22 cellular contexts compared by ENCODE assay signal in the genomic region with DNA sequence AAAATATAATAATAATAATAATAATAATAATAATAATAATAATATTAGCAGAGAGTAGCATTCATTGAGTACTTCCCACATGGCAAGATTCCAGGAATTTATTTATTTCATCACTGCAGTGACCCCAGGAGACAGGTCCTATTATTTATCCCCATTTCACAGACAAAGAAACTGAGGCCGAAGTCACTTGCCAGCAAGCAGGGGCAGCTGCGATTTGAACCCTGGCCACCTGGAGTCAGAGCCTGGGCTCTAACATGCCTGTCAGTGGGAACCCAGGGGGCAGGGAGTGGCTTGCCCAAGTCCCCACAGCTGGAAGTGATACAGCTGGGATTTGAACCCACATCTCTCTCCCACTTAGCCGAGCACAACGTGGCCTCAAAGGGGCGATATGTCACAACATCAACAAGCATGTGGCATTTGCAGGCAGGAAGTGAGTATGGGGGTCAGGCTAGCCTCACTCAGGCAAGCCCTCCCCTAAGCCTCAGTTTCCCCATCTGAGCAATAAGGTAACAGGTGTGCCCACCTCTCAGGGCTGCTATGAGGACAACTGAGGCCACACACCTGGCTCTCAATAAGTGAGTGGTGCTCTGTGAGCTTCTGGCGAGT. TPM values are rescaled to one million over a fixed set of nuclear protein-coding genes. Genes with fewer than 3 reads are reported as not detected.
DNase-seq lines count a peak whose midpoint lies in the region; ATAC-seq, FAIRE-seq and TF ChIP-seq lines count a peak whose summit lies in the region.
"Had no signal": no experiment of that assay in that cellular context is flagged by ENCODE, and none has a peak within 500 bp of the region (broad histone marks: within the 10 kb centered on the region; RNA-seq: fewer than 3 reads in every experiment).

No MANE protein-coding gene starts in this region.

- no peaks in the 10 kb centered on the region for H3K79me2 ChIP-seq in HepG2 (ENCODE audit: insufficient read depth, low read length)

- H3K27me3 ChIP-seq in HepG2 (ENCODE audit: control insufficient read depth in 1 of 2, insufficient read depth in 2 of 2, low read length in 2 of 2) (no peaks in the 10 kb centered on the region), right lobe of liver (no peaks in the 10 kb centered on the region)

- TF ChIP-seq POLR2A in HepG2 (IDR thresholded peaks at IDR 0.05; ENCODE audit: insufficient read depth in 1 of 2, low read depth in 2 of 2, low read length in 2 of 2) (no peak), right lobe of liver (IDR thresholded peaks at IDR 0.05) (no peak)

- no peak for FAIRE-seq in HepG2 (lab: Jason Lieb, UNC)
- FAIRE-seq: RCC 7860 had no signal

- BruUV-seq in HepG2 (replicated peaks; lab: Mats Ljungman, UMichigan): no TSS peak

- H3K4me3 ChIP-seq in HepG2 (replicated peaks in 1 of 3; ENCODE audit: insufficient read depth in 1 of 3, low read depth in 2 of 3, low read length in 3 of 3): no peak overlapping the region
- H3K4me3 ChIP-seq in right lobe of liver: no peak overlapping the region
- H3K4me3 ChIP-seq in choroid plexus epithelial cell (ENCODE audit: low read depth, low read length): no peak overlapping the region
- H3K4me3 ChIP-seq: GM23248, HAP-1 had no signal

- WGBS in HepG2 (ENCODE audit: low lambda C conversion rate): 95% methylated on average over 3 of the region's 6 CpGs
- 63% methylated on average over 1 of the region's 6 CpGs for WGBS in right lobe of liver (ENCODE audit: insufficient coverage, low coverage, low lambda C conversion rate, missing lambda C conversion rate)

- no peak overlapping the region for H3K27ac ChIP-seq in HepG2 (ENCODE audit: extremely low read length, insufficient read depth, low read length)
- no peak overlapping the region for H3K27ac ChIP-seq in right lobe of liver
- H3K27ac ChIP-seq: 22Rv1, GM23248, HL-60, KMS-11 had no signal

- peaks cover 47% of the 10 kb centered on the region for H3K36me3 Mint-ChIP-seq in activated CD4-positive, alpha-beta T cell treated with anti-CD3 and anti-CD28 coated beads, Interleukin-2, amount 10 ng/mL, durations not matched to agents 24 days and 14 days (ENCODE audit: low read depth)
- peaks cover 49 to 53% of the 10 kb centered on the region in 2 donors for H3K36me3 Mint-ChIP-seq in stimulated activated naive B cell treated with anti-CD40 and anti-IgM and Interleukin-4, amounts not matched to agents 10 μg/mL and 1 μg/mL and 100 μg/mL, for 72 hours

- no peak overlapping the region for H3K4me3 Mint-ChIP-seq in activated CD4-positive, alpha-beta T cell treated with anti-CD3 and anti-CD28 coated beads, Interleukin-2, amount 10 ng/mL, durations not matched to agents 24 days and 14 days
- peak overlapping the region in 1 of 2 donors; percentile 14 for H3K4me3 Mint-ChIP-seq in stimulated activated naive B cell treated with anti-CD40 and anti-IgM and Interleukin-4, amounts not matched to agents 10 μg/mL and 1 μg/mL and 100 μg/mL, for 72 hours
- H3K4me3 Mint-ChIP-seq: CD8-positive, alpha-beta T cell had no signal

- DNase-seq in activated CD4-positive, alpha-beta T cell treated with anti-CD3 and anti-CD28 coated beads, Interleukin-2, amount 10 ng/mL, durations not matched to agents 24 days and 14 days: peak; percentile 56
- DNase-seq in activated CD4-positive, alpha-beta T cell treated with anti-CD3 and anti-CD28 coated beads, Interleukin-2, amount 50 U/mL, for 48 hours: no peak
- no peak for DNase-seq in HepG2 (ENCODE audit: low spot score)
- DNase-seq in right lobe of liver: no peak
- DNase-seq in choroid plexus epithelial cell (ENCODE audit: low read depth): peak; percentile 15
- DNase-seq in stimulated activated naive B cell treated with anti-CD40 and anti-IgM and Interleukin-4, amounts not matched to agents 10 μg/mL and 1 μg/mL and 100 μg/mL, for 72 hours: no peak
- DNase-seq in NCI-H187 treated with DMSO at 0.1 percent for 48 hours (lab: John Stamatoyannopoulos, UW): no peak
- DNase-seq: C1 segment of cervical spinal cord; CD8-positive, alpha-beta T cell; GM23248; NCI-H1105 treated with DMSO at 0.1 percent for 48 hours; NCI-H1694; NCI-H446; NCI-H526; OCI-M1 had no signal

- TF ChIP-seq CTCF in HepG2 (CRISPR knock-in tag; IDR thresholded peaks at IDR 0.05): no peak
- TF ChIP-seq CTCF in right lobe of liver (IDR thresholded peaks at IDR 0.05): no peak
- no peak for TF ChIP-seq CTCF in choroid plexus epithelial cell (conservative IDR thresholded peaks at IDR 0.05; ENCODE audit: low read depth, low read length)

- CTCF ChIA-PET in HepG2 (lab: Yijun Ruan, JAX; ENCODE audit: low intra/inter-chr PET ratio, low total read pairs): no interaction called here

- H3K9me3 ChIP-seq in HepG2 (ENCODE audit: low read length): no peaks in the 10 kb centered on the region
- no peaks in the 10 kb centered on the region for H3K9me3 ChIP-seq in right lobe of liver
- H3K9me3 ChIP-seq: HAP-1 had no signal

- no peaks in the 10 kb centered on the region for H4K20me1 ChIP-seq in HepG2 (ENCODE audit: insufficient read depth, low read length)

- no peak overlapping the region for H3K9ac ChIP-seq in HepG2 (ENCODE audit: insufficient read depth, low read depth, low read length)
- H3K9ac ChIP-seq: GM23248, KMS-11 had no signal

- H2AFZ ChIP-seq in HepG2 (ENCODE audit: low read length): no peak overlapping the region
- H2AFZ ChIP-seq: GM23248 had no signal

- H3K27me3 Mint-ChIP-seq in activated CD4-positive, alpha-beta T cell treated with anti-CD3 and anti-CD28 coated beads, Interleukin-2, amount 10 ng/mL, durations not matched to agents 24 days and 14 days: no peaks in the 10 kb centered on the region
- H3K27me3 Mint-ChIP-seq in stimulated activated naive B cell treated with anti-CD40 and anti-IgM and Interleukin-4, amounts not matched to agents 10 μg/mL and 1 μg/mL and 100 μg/mL, for 72 hours: no peaks in the 10 kb centered on the region

- ATAC-seq in HepG2 (no peak), right lobe of liver (no peak), GM19452 (IDR thresholded peaks at IDR 0.05; ENCODE audit: unreplicated experiment) (no peak)
- no peak for ATAC-seq in stimulated activated naive B cell treated with anti-CD40 and anti-IgM and Interleukin-4, amounts not matched to agents 10 μg/mL and 1 μg/mL and 100 μg/mL, for 72 hours (replicated peaks)
- ATAC-seq: CD8-positive, alpha-beta T cell; Right ventricle myocardium inferior had no signal

- TF ChIP-seq RAD21 in HepG2 (CRISPR knock-in tag; IDR thresholded peaks at IDR 0.05): no peak

- H3K4me1 Mint-ChIP-seq in activated CD4-positive, alpha-beta T cell treated with anti-CD3 and anti-CD28 coated beads, Interleukin-2, amount 10 ng/mL, durations not matched to agents 24 days and 14 days: peaks cover 15% of the 10 kb centered on the region
- peaks cover 22 to 42% of the 10 kb centered on the region in 2 donors for H3K4me1 Mint-ChIP-seq in stimulated activated naive B cell treated with anti-CD40 and anti-IgM and Interleukin-4, amounts not matched to agents 10 μg/mL and 1 μg/mL and 100 μg/mL, for 72 hours

- H3K36me3 ChIP-seq in HepG2 (replicated peaks in 1 of 2; ENCODE audit: control insufficient read depth in 1 of 2, insufficient read depth in 2 of 2, low read length in 2 of 2) (peaks cover 2 to 4% of the 10 kb centered on the region in 2 experiments; a peak in 2 of 5 replicates), right lobe of liver (peaks cover 5 to 24% (median 10%) of the 10 kb centered on the region in 4 donors)
- H3K36me3 ChIP-seq: HAP-1 had no signal

- no peaks in the 10 kb centered on the region for H3K9me3 Mint-ChIP-seq in activated CD4-positive, alpha-beta T cell treated with anti-CD3 and anti-CD28 coated beads, Interleukin-2, amount 10 ng/mL, durations not matched to agents 24 days and 14 days
- H3K9me3 Mint-ChIP-seq in stimulated activated naive B cell treated with anti-CD40 and anti-IgM and Interleukin-4, amounts not matched to agents 10 μg/mL and 1 μg/mL and 100 μg/mL, for 72 hours: peaks cover 0 to 1% of the 10 kb centered on the region in 2 donors
- H3K9me3 Mint-ChIP-seq: CD8-positive, alpha-beta T cell had no signal

- H3K4me1 ChIP-seq in HepG2 (ENCODE audit: insufficient read depth, low read length) (peaks cover 45% of the 10 kb centered on the region), right lobe of liver (peaks cover 0 to 37% (median 9%) of the 10 kb centered on the region in 4 donors)
- H3K4me1 ChIP-seq: HAP-1 had no signal

- TF ChIP-seq EP300 in HepG2 (IDR thresholded peaks at IDR 0.05; ENCODE audit: low read depth in 2 of 2, low read length in 2 of 2) (no peak), HepG2 (CRISPR knock-in tag; IDR thresholded peaks at IDR 0.05; ENCODE audit: borderline replicate concordance) (no peak)

- no peak overlapping the region for H3K27ac Mint-ChIP-seq in activated CD4-positive, alpha-beta T cell treated with anti-CD3 and anti-CD28 coated beads, Interleukin-2, amount 10 ng/mL, durations not matched to agents 24 days and 14 days
- peak overlapping the region; percentile 31 for H3K27ac Mint-ChIP-seq in stimulated activated naive B cell treated with anti-CD40 and anti-IgM and Interleukin-4, amounts not matched to agents 10 μg/mL and 1 μg/mL and 100 μg/mL, for 72 hours
- H3K27ac Mint-ChIP-seq: CD8-positive, alpha-beta T cell had no signal

- intact Hi-C loops in activated CD4-positive, alpha-beta T cell treated with anti-CD3 and anti-CD28 coated beads, Interleukin-2, amount 10 ng/mL, durations not matched to agents 24 days and 14 days (cut with micrococcal nuclease): loop anchor here (10.0 kb wide), 1 partner anchor 1254 kb away; the partner anchor contains the start of genes MBD3L1 and ZNF558
- intact Hi-C loops in HepG2 (cut with micrococcal nuclease; ENCODE audit: unreplicated experiment): no loop called here
- intact Hi-C loops in right lobe of liver (cut with DNase I): no loop called here

- POLR2A ChIA-PET in HepG2 (lab: Yijun Ruan, JAX): interaction anchor here (1.3 kb wide), 1 partner anchor 10 kb away, joined by 4 read pairs; no protein-coding TSS in a partner anchor

- no peak overlapping the region for H3K4me2 ChIP-seq in HepG2 (ENCODE audit: low read depth, low read length)
- H3K4me2 ChIP-seq: KMS-11 had no signal

- in situ Hi-C loops in HepG2 (cut with HindIII; ENCODE audit: extremely low pct_ligation_motif_present, low pct_unique_long_range_greater_than_20kb): no loop called here

RNA-seq across cellular contexts. Expression of gene SHFL, which starts 2.9 kb away (rescaled TPM):
- total RNA-seq in activated CD4-positive, alpha-beta T cell treated with anti-CD3 and anti-CD28 coated beads, Interleukin-2, amount 10 ng/mL, durations not matched to agents 24 days and 14 days: 56.0 and 60.5 TPM in 2 replicates
- total RNA-seq in HepG2 (2016; rRNA removed; fragmentation: Illumina TruSeq; extraction: Trizol): 8.9 and 12.3 TPM in 2 replicates
- total RNA-seq in HepG2 (2016; cell fraction: cytosol; rRNA removed; fragmentation: Illumina TruSeq; extraction: Trizol; ENCODE audit: low read depth): 7.9 and 8.8 TPM in 2 replicates
- 9.0 and 12.8 TPM in 2 replicates for total RNA-seq in HepG2 (2016; cell fraction: insoluble cytoplasmic fraction; rRNA removed; fragmentation: Illumina TruSeq; extraction: Trizol)
- 14.0 and 14.3 TPM in 2 replicates for total RNA-seq in HepG2 (2016; cell fraction: membrane; rRNA removed; fragmentation: Illumina TruSeq; extraction: Trizol)
- 8.6 and 11.4 TPM in 2 replicates for total RNA-seq in HepG2 (2016; cell fraction: nucleus; rRNA removed; fragmentation: Illumina TruSeq; extraction: Trizol)
- polyA plus RNA-seq in HepG2 (2011; rRNA removed): 36.4 and 47.5 TPM in 2 replicates
- polyA plus RNA-seq in HepG2 (2011; cell fraction: cytosol; rRNA removed): 25.4 and 30.5 TPM in 2 replicates
- polyA plus RNA-seq in HepG2 (2011; cell fraction: nucleus; rRNA removed): 157 and 161 TPM in 2 replicates
- polyA plus RNA-seq in HepG2 (2012): 11.5 and 18.6 TPM in 2 replicates
- 9.0 and 10.1 TPM in 2 replicates for polyA plus RNA-seq in HepG2 (2016; cell fraction: cytosol; fragmentation: Illumina TruSeq; extraction: Trizol; ENCODE audit: low read depth)
- 12.6 and 14.6 TPM in 2 replicates for polyA plus RNA-seq in HepG2 (2016; cell fraction: insoluble cytoplasmic fraction; fragmentation: Illumina TruSeq; extraction: Trizol; ENCODE audit: low read depth)
- polyA plus RNA-seq in HepG2 (2016; cell fraction: membrane; fragmentation: Illumina TruSeq; extraction: Trizol; ENCODE audit: low read depth): 13.7 and 14.9 TPM in 2 replicates
- 35.0 and 36.4 TPM in 2 replicates for polyA plus RNA-seq in HepG2 (2016; cell fraction: nucleus; fragmentation: Illumina TruSeq; extraction: Trizol; ENCODE audit: insufficient read depth, low read depth)
- polyA minus RNA-seq in HepG2 (2011; rRNA and poly(A)+ RNA removed; ENCODE audit: low replicate concordance): 19.0 and 19.3 TPM in 2 replicates
- polyA minus RNA-seq in HepG2 (2011; cell fraction: cytosol; rRNA and poly(A)+ RNA removed): 13.9 and 15.2 TPM in 2 replicates
- 18.2 and 21.1 TPM in 2 replicates for polyA minus RNA-seq in HepG2 (2011; cell fraction: nucleus; rRNA and poly(A)+ RNA removed)
- total RNA-seq in right lobe of liver: 100 to 1,000 TPM in 1 of 6 experiments, 10 to 100 TPM in 5; 68.5 to 119 (median 88.9) TPM

RNA-seq across cellular contexts. Expression of gene ANGPTL6, which starts 13.4 kb away (rescaled TPM):
- total RNA-seq in activated CD4-positive, alpha-beta T cell treated with anti-CD3 and anti-CD28 coated beads, Interleukin-2, amount 10 ng/mL, durations not matched to agents 24 days and 14 days: 9.9 and 11.4 TPM in 2 replicates
- total RNA-seq in HepG2 (2016; rRNA removed; fragmentation: Illumina TruSeq; extraction: Trizol) (0.15 TPM in 1 of 2 replicates, not detected in the other), right lobe of liver (10 to 100 TPM; 12.6 to 18.6 (median 15.0) TPM)
- total RNA-seq in HepG2 (2016; cell fraction: cytosol; rRNA removed; fragmentation: Illumina TruSeq; extraction: Trizol; ENCODE audit: low read depth): not detected in 2 replicates
- 0.24 TPM in 1 of 2 replicates, not detected in the other for total RNA-seq in HepG2 (2016; cell fraction: insoluble cytoplasmic fraction; rRNA removed; fragmentation: Illumina TruSeq; extraction: Trizol)
- 0.14 TPM in 1 of 2 replicates, not detected in the other for total RNA-seq in HepG2 (2016; cell fraction: membrane; rRNA removed; fragmentation: Illumina TruSeq; extraction: Trizol)
- 0.31 TPM in 1 of 2 replicates, not detected in the other for total RNA-seq in HepG2 (2016; cell fraction: nucleus; rRNA removed; fragmentation: Illumina TruSeq; extraction: Trizol)
- 1.4 and 2.2 TPM in 2 replicates for polyA plus RNA-seq in HepG2 (2011; rRNA removed)
- 1.8 and 2.1 TPM in 2 replicates for polyA plus RNA-seq in HepG2 (2011; cell fraction: cytosol; rRNA removed)
- 4.3 and 5.8 TPM in 2 replicates for polyA plus RNA-seq in HepG2 (2011; cell fraction: nucleus; rRNA removed)
- 0.85 and 1.0 TPM in 2 replicates for polyA plus RNA-seq in HepG2 (2012)
- polyA plus RNA-seq in HepG2 (2016; cell fraction: cytosol; fragmentation: Illumina TruSeq; extraction: Trizol; ENCODE audit: low read depth): 0.18 and 0.20 TPM in 2 replicates
- 0.16 TPM in 1 of 2 replicates, not detected in the other for polyA plus RNA-seq in HepG2 (2016; cell fraction: insoluble cytoplasmic fraction; fragmentation: Illumina TruSeq; extraction: Trizol; ENCODE audit: low read depth)
- 0.09 TPM in 1 of 2 replicates, not detected in the other for polyA plus RNA-seq in HepG2 (2016; cell fraction: membrane; fragmentation: Illumina TruSeq; extraction: Trizol; ENCODE audit: low read depth)
- polyA plus RNA-seq in HepG2 (2016; cell fraction: nucleus; fragmentation: Illumina TruSeq; extraction: Trizol; ENCODE audit: insufficient read depth, low read depth): 0.70 TPM in 1 of 2 replicates, not detected in the other
- polyA minus RNA-seq in HepG2 (2011; rRNA and poly(A)+ RNA removed; ENCODE audit: low replicate concordance): 0.30 and 0.96 TPM in 2 replicates
- 0.53 and 0.89 TPM in 2 replicates for polyA minus RNA-seq in HepG2 (2011; cell fraction: cytosol; rRNA and poly(A)+ RNA removed)
- polyA minus RNA-seq in HepG2 (2011; cell fraction: nucleus; rRNA and poly(A)+ RNA removed): 0.25 and 0.52 TPM in 2 replicates
- total RNA-seq: Right ventricle myocardium inferior had no signal

RNA-seq across cellular contexts. Expression of gene PPAN, which starts 17.1 kb away (rescaled TPM):
- 222 and 232 TPM in 2 replicates for total RNA-seq in activated CD4-positive, alpha-beta T cell treated with anti-CD3 and anti-CD28 coated beads, Interleukin-2, amount 10 ng/mL, durations not matched to agents 24 days and 14 days
- total RNA-seq in HepG2 (2016; rRNA removed; fragmentation: Illumina TruSeq; extraction: Trizol) (23.9 and 36.2 TPM in 2 replicates), right lobe of liver (10 to 100 TPM; 11.2 to 19.9 (median 18.4) TPM)
- 17.2 and 20.8 TPM in 2 replicates for total RNA-seq in HepG2 (2016; cell fraction: cytosol; rRNA removed; fragmentation: Illumina TruSeq; extraction: Trizol; ENCODE audit: low read depth)
- total RNA-seq in HepG2 (2016; cell fraction: insoluble cytoplasmic fraction; rRNA removed; fragmentation: Illumina TruSeq; extraction: Trizol): 22.0 and 41.0 TPM in 2 replicates
- total RNA-seq in HepG2 (2016; cell fraction: membrane; rRNA removed; fragmentation: Illumina TruSeq; extraction: Trizol): 19.3 and 20.0 TPM in 2 replicates
- 29.5 and 36.7 TPM in 2 replicates for total RNA-seq in HepG2 (2016; cell fraction: nucleus; rRNA removed; fragmentation: Illumina TruSeq; extraction: Trizol)
- polyA plus RNA-seq in HepG2 (2011; rRNA removed): 41.9 and 53.5 TPM in 2 replicates
- polyA plus RNA-seq in HepG2 (2011; cell fraction: cytosol; rRNA removed): 25.0 and 35.7 TPM in 2 replicates
- polyA plus RNA-seq in HepG2 (2011; cell fraction: nucleus; rRNA removed): 105 and 138 TPM in 2 replicates
- 23.5 and 24.7 TPM in 2 replicates for polyA plus RNA-seq in HepG2 (2012)
- 7.2 and 9.4 TPM in 2 replicates for polyA plus RNA-seq in HepG2 (2016; cell fraction: cytosol; fragmentation: Illumina TruSeq; extraction: Trizol; ENCODE audit: low read depth)
- polyA plus RNA-seq in HepG2 (2016; cell fraction: insoluble cytoplasmic fraction; fragmentation: Illumina TruSeq; extraction: Trizol; ENCODE audit: low read depth): 27.4 and 29.3 TPM in 2 replicates
- 9.2 and 10.0 TPM in 2 replicates for polyA plus RNA-seq in HepG2 (2016; cell fraction: membrane; fragmentation: Illumina TruSeq; extraction: Trizol; ENCODE audit: low read depth)
- 78.4 and 87.0 TPM in 2 replicates for polyA plus RNA-seq in HepG2 (2016; cell fraction: nucleus; fragmentation: Illumina TruSeq; extraction: Trizol; ENCODE audit: insufficient read depth, low read depth)
- 133 and 258 TPM in 2 replicates for polyA minus RNA-seq in HepG2 (2011; rRNA and poly(A)+ RNA removed; ENCODE audit: low replicate concordance)
- polyA minus RNA-seq in HepG2 (2011; cell fraction: cytosol; rRNA and poly(A)+ RNA removed): 18.6 and 19.3 TPM in 2 replicates
- 54.0 and 63.7 TPM in 2 replicates for polyA minus RNA-seq in HepG2 (2011; cell fraction: nucleus; rRNA and poly(A)+ RNA removed)

RNA-seq across cellular contexts. Expression of gene P2RY11, which starts 22.4 kb away (rescaled TPM):
- total RNA-seq in activated CD4-positive, alpha-beta T cell treated with anti-CD3 and anti-CD28 coated beads, Interleukin-2, amount 10 ng/mL, durations not matched to agents 24 days and 14 days: 61.1 and 62.5 TPM in 2 replicates
- total RNA-seq in HepG2 (2016; rRNA removed; fragmentation: Illumina TruSeq; extraction: Trizol): 1.5 and 4.0 TPM in 2 replicates
- 0.44 and 0.51 TPM in 2 replicates for total RNA-seq in HepG2 (2016; cell fraction: cytosol; rRNA removed; fragmentation: Illumina TruSeq; extraction: Trizol; ENCODE audit: low read depth)
- total RNA-seq in HepG2 (2016; cell fraction: insoluble cytoplasmic fraction; rRNA removed; fragmentation: Illumina TruSeq; extraction: Trizol): 1.2 and 3.7 TPM in 2 replicates
- total RNA-seq in HepG2 (2016; cell fraction: membrane; rRNA removed; fragmentation: Illumina TruSeq; extraction: Trizol): 1.00 and 1.3 TPM in 2 replicates
- 3.5 and 5.0 TPM in 2 replicates for total RNA-seq in HepG2 (2016; cell fraction: nucleus; rRNA removed; fragmentation: Illumina TruSeq; extraction: Trizol)
- polyA plus RNA-seq in HepG2 (2011; rRNA removed): 7.8 and 13.2 TPM in 2 replicates
- polyA plus RNA-seq in HepG2 (2011; cell fraction: cytosol; rRNA removed): 3.7 and 6.4 TPM in 2 replicates
- 54.8 and 89.7 TPM in 2 replicates for polyA plus RNA-seq in HepG2 (2011; cell fraction: nucleus; rRNA removed)
- 9.0 and 12.8 TPM in 2 replicates for polyA plus RNA-seq in HepG2 (2012)
- 0.51 and 0.64 TPM in 2 replicates for polyA plus RNA-seq in HepG2 (2016; cell fraction: cytosol; fragmentation: Illumina TruSeq; extraction: Trizol; ENCODE audit: low read depth)
- polyA plus RNA-seq in HepG2 (2016; cell fraction: insoluble cytoplasmic fraction; fragmentation: Illumina TruSeq; extraction: Trizol; ENCODE audit: low read depth): 2.7 and 3.1 TPM in 2 replicates
- 0.66 and 0.74 TPM in 2 replicates for polyA plus RNA-seq in HepG2 (2016; cell fraction: membrane; fragmentation: Illumina TruSeq; extraction: Trizol; ENCODE audit: low read depth)
- polyA plus RNA-seq in HepG2 (2016; cell fraction: nucleus; fragmentation: Illumina TruSeq; extraction: Trizol; ENCODE audit: insufficient read depth, low read depth): 26.8 and 36.2 TPM in 2 replicates
- 18.1 and 21.5 TPM in 2 replicates for polyA minus RNA-seq in HepG2 (2011; rRNA and poly(A)+ RNA removed; ENCODE audit: low replicate concordance)
- 5.4 and 5.5 TPM in 2 replicates for polyA minus RNA-seq in HepG2 (2011; cell fraction: cytosol; rRNA and poly(A)+ RNA removed)
- 8.0 and 12.6 TPM in 2 replicates for polyA minus RNA-seq in HepG2 (2011; cell fraction: nucleus; rRNA and poly(A)+ RNA removed)
- total RNA-seq in right lobe of liver: 1 to 10 TPM; 2.9 to 6.8 (median 5.0) TPM

RNA-seq across cellular contexts. Expression of gene EIF3G, which starts 30.6 kb away (rescaled TPM):
- 335 and 341 TPM in 2 replicates for total RNA-seq in activated CD4-positive, alpha-beta T cell treated with anti-CD3 and anti-CD28 coated beads, Interleukin-2, amount 10 ng/mL, durations not matched to agents 24 days and 14 days
- total RNA-seq in HepG2 (2016; rRNA removed; fragmentation: Illumina TruSeq; extraction: Trizol) (173 and 206 TPM in 2 replicates), right lobe of liver (100 to 1,000 TPM in 2 of 6 experiments, 10 to 100 TPM in 4; 68.5 to 142 (median 81.4) TPM)
- 168 and 195 TPM in 2 replicates for total RNA-seq in HepG2 (2016; cell fraction: cytosol; rRNA removed; fragmentation: Illumina TruSeq; extraction: Trizol; ENCODE audit: low read depth)
- 150 and 220 TPM in 2 replicates for total RNA-seq in HepG2 (2016; cell fraction: insoluble cytoplasmic fraction; rRNA removed; fragmentation: Illumina TruSeq; extraction: Trizol)
- total RNA-seq in HepG2 (2016; cell fraction: membrane; rRNA removed; fragmentation: Illumina TruSeq; extraction: Trizol): 162 and 175 TPM in 2 replicates
- 111 and 116 TPM in 2 replicates for total RNA-seq in HepG2 (2016; cell fraction: nucleus; rRNA removed; fragmentation: Illumina TruSeq; extraction: Trizol)
- 135 and 141 TPM in 2 replicates for polyA plus RNA-seq in HepG2 (2011; rRNA removed)
- 116 and 159 TPM in 2 replicates for polyA plus RNA-seq in HepG2 (2011; cell fraction: cytosol; rRNA removed)
- polyA plus RNA-seq in HepG2 (2011; cell fraction: nucleus; rRNA removed): 984 and 1,211 TPM in 2 replicates
- polyA plus RNA-seq in HepG2 (2012): 126 and 143 TPM in 2 replicates
- 131 and 139 TPM in 2 replicates for polyA plus RNA-seq in HepG2 (2016; cell fraction: cytosol; fragmentation: Illumina TruSeq; extraction: Trizol; ENCODE audit: low read depth)
- 150 and 174 TPM in 2 replicates for polyA plus RNA-seq in HepG2 (2016; cell fraction: insoluble cytoplasmic fraction; fragmentation: Illumina TruSeq; extraction: Trizol; ENCODE audit: low read depth)
- polyA plus RNA-seq in HepG2 (2016; cell fraction: membrane; fragmentation: Illumina TruSeq; extraction: Trizol; ENCODE audit: low read depth): 143 and 147 TPM in 2 replicates
- polyA plus RNA-seq in HepG2 (2016; cell fraction: nucleus; fragmentation: Illumina TruSeq; extraction: Trizol; ENCODE audit: insufficient read depth, low read depth): 284 and 296 TPM in 2 replicates
- 86.0 and 105 TPM in 2 replicates for polyA minus RNA-seq in HepG2 (2011; rRNA and poly(A)+ RNA removed; ENCODE audit: low replicate concordance)
- polyA minus RNA-seq in HepG2 (2011; cell fraction: cytosol; rRNA and poly(A)+ RNA removed): 35.8 and 39.9 TPM in 2 replicates
- 64.5 and 67.1 TPM in 2 replicates for polyA minus RNA-seq in HepG2 (2011; cell fraction: nucleus; rRNA and poly(A)+ RNA removed)

Comparison
In these comparisons a context has a peak if more than half of its experiments do, and no peak if none do; other contexts are left out.
1. DNase-seq: peak in activated CD4-positive, alpha-beta T cell treated with anti-CD3 and anti-CD28 coated beads, Interleukin-2, amount 10 ng/mL, durations not matched to agents 24 days and 14 days (single experiment) and choroid plexus epithelial cell (single experiment); none in activated CD4-positive, alpha-beta T cell treated with anti-CD3 and anti-CD28 coated beads, Interleukin-2, amount 50 U/mL, for 48 hours (0 of 2), HepG2 (single experiment), right lobe of liver (0 of 3), stimulated activated naive B cell treated with anti-CD40 and anti-IgM and Interleukin-4, amounts not matched to agents 10 μg/mL and 1 μg/mL and 100 μg/mL, for 72 hours (single experiment) and NCI-H187 treated with DMSO at 0.1 percent for 48 hours (single experiment).